In the genomic region with DNA sequence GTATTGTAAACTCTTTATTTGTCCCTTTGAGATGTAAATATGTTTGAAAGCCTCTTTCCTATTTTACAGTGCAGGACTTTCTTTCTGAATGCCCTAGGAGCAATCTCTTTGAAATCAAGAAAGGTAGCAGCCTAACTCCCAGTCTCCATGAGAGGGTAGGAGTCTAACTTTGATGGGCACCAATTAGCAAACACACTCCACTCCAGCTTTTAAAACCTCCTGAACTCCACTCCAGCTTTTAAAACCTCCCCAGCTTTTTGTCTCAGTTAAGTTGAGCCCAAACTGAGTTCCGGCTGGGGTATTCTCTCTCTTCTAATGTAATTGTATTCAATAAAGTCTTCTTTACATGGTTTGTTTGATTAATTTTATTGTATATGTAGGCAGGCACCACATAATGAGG, we compare ENCODE assay signal across 17 cellular contexts.
"Had no signal": no experiment of that assay in that cellular context is flagged by ENCODE, and none has a peak within 500 bp of the region (broad histone marks: within the 10 kb centered on the region; RNA-seq: fewer than 3 reads in every experiment).

No MANE protein-coding gene starts in this region.

- H2AFZ ChIP-seq: parathyroid adenoma had no signal

- H3K4me1 ChIP-seq: ascending aorta, colonic mucosa, parathyroid adenoma, upper lobe of right lung had no signal

- H3K79me2 ChIP-seq: parathyroid adenoma had no signal

- H3K36me3 ChIP-seq: ascending aorta, colonic mucosa, neutrophil, upper lobe of right lung had no signal

- H3K9me3 ChIP-seq: ascending aorta, colonic mucosa, neutrophil, upper lobe of right lung had no signal

- H3K4me3 ChIP-seq: ascending aorta, colonic mucosa, upper lobe of right lung had no signal

- H3K27ac ChIP-seq: ascending aorta, colonic mucosa, neutrophil, parathyroid adenoma, upper lobe of right lung, VCaP had no signal

- DNase-seq: activated CD4-positive, alpha-beta T cell treated with anti-CD3 and anti-CD28 coated beads, Interleukin-2, amount 50 U/mL, for 4 hours; activated effector memory CD4-positive, alpha-beta T cell treated with anti-CD3 and anti-CD28 coated beads, Interleukin-2, amount 50 U/mL, for 16 hours; activated T-cell treated with anti-CD3 and anti-CD28 coated beads, Interleukin-2, amount 50 U/mL, for 72 hours; colonic mucosa; erythroblast; foreskin melanocyte; glutamatergic neuron; hypothalamus; mesenchymal stem cell; naive thymus-derived CD8-positive, alpha-beta T cell; stimulated activated naive B cell treated with anti-CD40 and anti-IgM and Interleukin-4, amounts not matched to agents 10 μg/mL and 1 μg/mL and 100 μg/mL, for 72 hours; T-helper 17 cell; upper lobe of right lung had no signal

- H3K27me3 ChIP-seq: ascending aorta, colonic mucosa, neutrophil, upper lobe of right lung had no signal
